8 cellular contexts compared by ENCODE assay signal in the genomic region with DNA sequence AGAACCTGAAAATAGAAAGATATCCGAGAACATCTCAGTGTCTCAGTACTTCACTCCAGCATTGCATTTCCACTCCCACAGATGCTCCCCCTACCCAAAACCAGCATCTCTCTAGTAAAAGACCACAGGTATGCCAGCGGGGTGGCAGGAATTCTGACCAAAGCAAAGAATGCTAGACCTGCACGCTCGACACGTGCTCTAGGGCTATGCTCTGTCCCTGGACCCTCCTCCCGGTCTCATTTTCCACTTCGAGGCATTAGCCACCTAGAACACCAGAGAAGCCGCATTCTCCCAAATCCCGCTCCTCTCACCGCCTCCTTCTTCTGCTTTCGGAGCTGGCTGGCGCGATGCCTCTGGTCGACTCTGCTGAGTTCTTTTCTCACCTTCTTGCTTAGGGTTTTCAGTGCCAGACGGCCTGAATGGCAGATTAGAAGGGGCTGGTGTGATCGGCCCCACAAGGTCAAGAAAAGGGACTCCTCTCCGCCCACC. TPM values are rescaled to one million over a fixed set of nuclear protein-coding genes. Genes with fewer than 3 reads are reported as not detected.
A peak's percentile ranks its signal among the peaks of the same experiment; 100 is the strongest.
DNase-seq lines count a peak whose midpoint lies in the region; ATAC-seq lines count a peak whose summit lies in the region.

No MANE protein-coding gene starts in this region.

- no peaks in the 10 kb centered on the region for H3K9me3 ChIP-seq in effector memory CD4-positive, alpha-beta T cell (ENCODE audit: control insufficient read depth, low read length)

- H3K27ac ChIP-seq in effector memory CD4-positive, alpha-beta T cell (ENCODE audit: insufficient read depth, low read length, poor library complexity, severe bottlenecking), result peak overlapping the region; percentile 76

- ATAC-seq in GM19455 (IDR thresholded peaks at IDR 0.05; ENCODE audit: unreplicated experiment) (no peak), HG02588 (IDR thresholded peaks at IDR 0.05; ENCODE audit: unreplicated experiment) (no peak)

- peak; percentile 30 for DNase-seq in Daoy (ENCODE audit: low read depth)
- peak; percentile 49 for DNase-seq in M059J (ENCODE audit: low read depth)
- DNase-seq in effector memory CD4-positive, alpha-beta T cell, result no peak
- DNase-seq in myocyte (ENCODE audit: low read depth), result peak; percentile 71
- DNase-seq in effector CD8-positive, alpha-beta T cell (lab: John Stamatoyannopoulos, UW), result no peak
- no peak for DNase-seq in NCI-H2107 treated with DMSO at 0.1 percent for 48 hours (lab: John Stamatoyannopoulos, UW; ENCODE audit: unreplicated experiment)

- H3K4me3 ChIP-seq in effector memory CD4-positive, alpha-beta T cell (ENCODE audit: insufficient read depth, low read depth, low read length, poor library complexity, severe bottlenecking), result peak overlapping the region; percentile 66

- no peaks in the 10 kb centered on the region for H3K27me3 ChIP-seq in effector memory CD4-positive, alpha-beta T cell (replicated peaks; ENCODE audit: control insufficient read depth, insufficient read depth, low read length, poor library complexity, severe bottlenecking)

- peaks cover 16% of the 10 kb centered on the region for H3K4me1 ChIP-seq in effector memory CD4-positive, alpha-beta T cell (ENCODE audit: control insufficient read depth, insufficient read depth, low read length, poor library complexity, severe bottlenecking)

- peaks cover 42% of the 10 kb centered on the region for H3K36me3 ChIP-seq in effector memory CD4-positive, alpha-beta T cell (ENCODE audit: control insufficient read depth, insufficient read depth, low read length)

RNA-seq across cellular contexts. Expression of gene TSR1, which starts 0.5 kb away (rescaled TPM):
- total RNA-seq in Daoy (2014; rRNA removed; shearing (Covaris generic)), result 117 and 127 TPM in 2 replicates
- total RNA-seq in M059J (2014; rRNA removed; shearing (Covaris generic)), result 50.8 and 66.1 TPM in 2 replicates
- 56.9 and 60.3 TPM in 2 replicates for total RNA-seq in myocyte
- polyA plus RNA-seq in myocyte (2012), result 21.4 TPM

RNA-seq across cellular contexts. Expression of gene SGSM2, which starts 1.5 kb away (rescaled TPM):
- 34.5 and 40.2 TPM in 2 replicates for total RNA-seq in Daoy (2014; rRNA removed; shearing (Covaris generic))
- 13.9 and 23.0 TPM in 2 replicates for total RNA-seq in M059J (2014; rRNA removed; shearing (Covaris generic))
- total RNA-seq in myocyte, result 69.9 and 70.1 TPM in 2 replicates
- polyA plus RNA-seq in myocyte (2012), result 67.2 TPM

RNA-seq across cellular contexts. Expression of gene SRR, which starts 32.0 kb away (rescaled TPM):
- total RNA-seq in Daoy (2014; rRNA removed; shearing (Covaris generic)), result 21.4 and 39.2 TPM in 2 replicates
- 16.4 and 27.2 TPM in 2 replicates for total RNA-seq in M059J (2014; rRNA removed; shearing (Covaris generic))
- 30.7 and 38.0 TPM in 2 replicates for total RNA-seq in myocyte
- 35.0 TPM for polyA plus RNA-seq in myocyte (2012)

RNA-seq across cellular contexts. Expression of gene SMG6, which starts 32.2 kb away (rescaled TPM):
- 22.8 and 23.8 TPM in 2 replicates for total RNA-seq in Daoy (2014; rRNA removed; shearing (Covaris generic))
- total RNA-seq in M059J (2014; rRNA removed; shearing (Covaris generic)), result 18.9 and 36.8 TPM in 2 replicates
- total RNA-seq in myocyte, result 22.9 and 25.2 TPM in 2 replicates
- polyA plus RNA-seq in myocyte (2012), result 35.3 TPM

Comparison
In these comparisons a context has a peak if more than half of its experiments do, and no peak if none do; other contexts are left out.
1. DNase-seq: peak in Daoy (single experiment), M059J (single experiment) and myocyte (single experiment); none in effector memory CD4-positive, alpha-beta T cell (0 of 3), effector CD8-positive, alpha-beta T cell (single experiment) and NCI-H2107 treated with DMSO at 0.1 percent for 48 hours (single experiment).